ENCODE assay signal across 5 cellular contexts in genomic region chr4:22635182-22635549, GRCh38. TPM values are rescaled to one million over a fixed set of nuclear protein-coding genes. Genes with fewer than 3 reads are reported as not detected.
"Had no signal": no experiment of that assay in that cellular context is flagged by ENCODE, and none has a peak within 500 bp of the region (broad histone marks: within the 10 kb centered on the region; RNA-seq: fewer than 3 reads in every experiment).

No MANE protein-coding gene starts in this region.

RNA-seq across cellular contexts. Expression of gene GBA3, which starts 57.6 kb away (rescaled TPM):
- total RNA-seq: GM23248, H7, HFFc6, HT1080, IMR-90 had no signal
- polyA plus RNA-seq: GM23248, IMR-90 had no signal
